9 cellular contexts compared by ENCODE assay signal in the genomic region with DNA sequence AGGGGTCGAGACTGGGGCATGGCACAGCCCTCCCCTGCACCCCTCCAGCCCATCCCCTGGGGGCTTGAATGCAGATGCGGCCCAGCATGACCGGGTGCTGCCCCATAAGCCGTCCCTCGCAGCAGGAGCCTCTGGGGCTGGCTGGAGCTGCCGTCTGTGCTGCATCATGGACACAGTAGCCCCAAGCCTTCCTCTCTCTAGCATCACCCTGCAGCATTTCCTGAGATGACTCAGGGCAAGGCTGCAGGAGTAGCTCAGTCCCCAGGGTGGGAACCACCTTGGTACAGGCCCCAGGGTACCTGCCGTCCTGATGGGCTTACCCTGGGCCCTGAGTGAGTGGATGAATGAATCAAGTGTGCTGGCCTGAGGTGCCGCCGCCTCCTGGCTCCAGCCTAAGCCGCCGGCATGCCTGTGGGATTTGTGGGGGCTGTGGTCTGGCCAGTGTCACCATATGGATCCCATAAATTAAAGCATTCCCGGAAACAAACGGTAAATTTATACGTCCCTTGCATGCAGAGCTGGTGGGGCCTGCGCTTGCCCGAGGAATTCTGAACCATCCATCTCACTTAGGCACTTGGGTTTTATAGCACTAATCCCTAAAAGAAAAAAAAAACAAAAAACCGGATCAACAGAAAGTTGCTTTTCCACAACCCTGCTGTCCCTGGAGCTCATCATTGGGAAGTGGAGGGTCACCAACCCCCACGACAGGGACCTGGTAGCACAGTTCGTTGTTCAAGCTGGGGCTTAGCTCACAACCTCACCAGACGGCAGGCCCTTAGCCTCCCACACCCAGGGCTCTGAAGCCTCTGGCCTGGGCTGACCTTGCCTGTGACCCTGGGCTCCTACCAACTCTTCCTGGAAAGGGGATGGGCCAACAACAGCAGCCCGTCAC.
DNase-seq lines count a peak whose midpoint lies in the region; ATAC-seq and TF ChIP-seq lines count a peak whose summit lies in the region.
"Had no signal": no experiment of that assay in that cellular context is flagged by ENCODE, and none has a peak within 500 bp of the region (broad histone marks: within the 10 kb centered on the region; RNA-seq: fewer than 3 reads in every experiment).

No MANE protein-coding gene starts in this region.

- TF ChIP-seq POLR2A in gastrocnemius medialis (IDR thresholded peaks at IDR 0.05) = no peak

- H3K27me3 ChIP-seq in brain microvascular endothelial cell (replicated peaks) (no peaks in the 10 kb centered on the region), gastrocnemius medialis (no peaks in the 10 kb centered on the region)

- DNase-seq in AG20443 (ENCODE audit: low spot score) = peak; percentile 72
- peak; percentile 46 for DNase-seq in MV-4-11 (lab: John Stamatoyannopoulos, UW)
- peak; percentile 67 for DNase-seq in brain microvascular endothelial cell
- no peak for DNase-seq in stimulated activated CD4-positive, alpha-beta T cell treated with anti-CD3 and anti-CD28 coated beads, Interleukin-2, amount 100 ng/mL, for 48 hours
- DNase-seq in gastrocnemius medialis = no peak
- DNase-seq in DMS153 (lab: John Stamatoyannopoulos, UW) = no peak
- DNase-seq: CD4-positive, CD25-positive, alpha-beta regulatory T cell had no signal

- WGBS in mesodermal cell (ENCODE audit: insufficient coverage in 2 of 2), 2 experiments = 78 to 84% methylated on average over 19 to 20 of the region's 21 CpGs

- H3K36me3 ChIP-seq in brain microvascular endothelial cell (replicated peaks) (no peaks in the 10 kb centered on the region), mesodermal cell (ENCODE audit: control insufficient read depth, insufficient read depth, low read length) (no peaks in the 10 kb centered on the region), gastrocnemius medialis (no peaks in the 10 kb centered on the region)

- H3K27ac ChIP-seq in brain microvascular endothelial cell (peak overlapping the region; percentile 63), mesodermal cell (ENCODE audit: low read depth, low read length, severe bottlenecking) (peak overlapping the region; percentile 89), gastrocnemius medialis (no peak overlapping the region)

- TF ChIP-seq CTCF in brain microvascular endothelial cell (IDR thresholded peaks at IDR 0.05; ENCODE audit: low read depth, low read length, missing control alignments) (no peak), gastrocnemius medialis (IDR thresholded peaks at IDR 0.05 in 4 of 5, conservative IDR thresholded peaks at IDR 0.05 in 1 of 5) (no peak)

- H3K9me3 ChIP-seq in mesodermal cell (ENCODE audit: control insufficient read depth, low read length) = peaks cover 8% of the 10 kb centered on the region
- no peaks in the 10 kb centered on the region for H3K9me3 ChIP-seq in gastrocnemius medialis

- H3K4me1 ChIP-seq in mesodermal cell (ENCODE audit: control insufficient read depth, insufficient read depth, low read length, poor library complexity, severe bottlenecking) = peaks cover 24% of the 10 kb centered on the region
- H3K4me1 ChIP-seq in gastrocnemius medialis = peaks cover 17 to 21% of the 10 kb centered on the region in 2 donors

- no peak for ATAC-seq in gastrocnemius medialis
- no peak for ATAC-seq in HG03135 (IDR thresholded peaks at IDR 0.05; ENCODE audit: unreplicated experiment)

- H3K4me3 ChIP-seq in brain microvascular endothelial cell (ENCODE audit: low read depth, low read length) = no peak overlapping the region
- no peak overlapping the region for H3K4me3 ChIP-seq in mesodermal cell (ENCODE audit: extremely low read depth, insufficient read depth, low read length, poor library complexity, severe bottlenecking)
- no peak overlapping the region for H3K4me3 ChIP-seq in gastrocnemius medialis

- intact Hi-C loops in gastrocnemius medialis (cut with DNase I; ENCODE audit: low total_unique reads) = loop anchor here (5.0 kb wide), 1 partner anchor 78 kb away; no protein-coding TSS in a partner anchor

- in situ Hi-C loops in brain microvascular endothelial cell (cut with HindIII; ENCODE audit: low pct_ligation_motif_present, low sequenced_read_pairs) = no loop called here
- in situ Hi-C loops in gastrocnemius medialis (cut with MboI; ENCODE audit: low sequenced_read_pairs in 4 of 4) = no loop called here

Comparison
In these comparisons a context has a peak if more than half of its experiments do, and no peak if none do; other contexts are left out.
1. DNase-seq: peak in AG20443 (single experiment), MV-4-11 (single experiment) and brain microvascular endothelial cell (single experiment); none in stimulated activated CD4-positive, alpha-beta T cell treated with anti-CD3 and anti-CD28 coated beads, Interleukin-2, amount 100 ng/mL, for 48 hours (0 of 2), gastrocnemius medialis (0 of 2) and DMS153 (single experiment).
2. H3K27ac ChIP-seq: peak in brain microvascular endothelial cell (single experiment) and mesodermal cell (single experiment); none in gastrocnemius medialis (0 of 4).